Comparison of ENCODE assay signal across 8 cellular contexts in genomic region chr13:30615851-30616311, GRCh38. TPM values are rescaled to one million over a fixed set of nuclear protein-coding genes. Genes with fewer than 3 reads are reported as not detected.
A peak's percentile ranks its signal among the peaks of the same experiment; 100 is the strongest.
DNase-seq lines count a peak whose midpoint lies in the region; ATAC-seq and TF ChIP-seq lines count a peak whose summit lies in the region.

No MANE protein-coding gene starts in this region.

- no peak overlapping the region for H2BK15ac ChIP-seq in neuronal stem cell (ENCODE audit: low read length)

- H3K4me3 Mint-ChIP-seq in activated T-helper 2 cell treated with anti-CD3 and anti-CD28 coated beads, Interferon-gamma antibody, Interleukin-2, Interleukin-4, amounts not matched to agents 10 μg/mL and 5 μg/mL and 100 μg/mL, durations not matched to agents 14 hours and 24 hours and 36 hours (ENCODE audit: low read depth): no peak overlapping the region

- H3K23ac ChIP-seq in neuronal stem cell (ENCODE audit: low read depth, low read length, poor library complexity): no peak overlapping the region

- peak; percentile 47 for DNase-seq in GM12865 (ENCODE audit: low read depth)
- peak; percentile 72 for DNase-seq in NCI-H748 (lab: John Stamatoyannopoulos, UW; ENCODE audit: unreplicated experiment)
- no peak for DNase-seq in effector memory CD4-positive, alpha-beta T cell
- DNase-seq in neuronal stem cell (ENCODE audit: low spot score): no peak
- no peak for DNase-seq in activated CD8-positive, alpha-beta memory T cell treated with anti-CD3 and anti-CD28 coated beads, Interleukin-2, amount 50 U/mL, for 48 hours
- no peak for DNase-seq in activated T-helper 2 cell treated with anti-CD3 and anti-CD28 coated beads, Interferon-gamma antibody, Interleukin-2, Interleukin-4, amounts not matched to agents 10 μg/mL and 5 μg/mL and 100 μg/mL, durations not matched to agents 14 hours and 24 hours and 36 hours (ENCODE audit: low spot score)

- no peaks in the 10 kb centered on the region for H3K27me3 Mint-ChIP-seq in activated T-helper 2 cell treated with anti-CD3 and anti-CD28 coated beads, Interferon-gamma antibody, Interleukin-2, Interleukin-4, amounts not matched to agents 10 μg/mL and 5 μg/mL and 100 μg/mL, durations not matched to agents 14 hours and 24 hours and 36 hours (ENCODE audit: low read depth)

- H3K4me3 ChIP-seq in GM12865 (ENCODE audit: low read depth, low read length) (peak overlapping the region; percentile 81), neuronal stem cell (ENCODE audit: low read length in 2 of 2) (peak overlapping the region in 1 of 2 donors; percentile 74)
- peak overlapping the region; percentile 84 for H3K4me3 ChIP-seq in effector memory CD4-positive, alpha-beta T cell (ENCODE audit: insufficient read depth, low read depth, low read length, poor library complexity, severe bottlenecking)

- intact Hi-C loops in activated T-helper 2 cell treated with anti-CD3 and anti-CD28 coated beads, Interferon-gamma antibody, Interleukin-2, Interleukin-4, amounts not matched to agents 10 μg/mL and 5 μg/mL and 100 μg/mL, durations not matched to agents 14 hours and 24 hours and 36 hours (cut with micrococcal nuclease): loop anchor here (2.0 to 10.0 kb wide), 8 partner anchors 56 to 469 kb away; partner anchors contain the start of gene KATNAL1

- no peaks in the 10 kb centered on the region for H3K9me3 Mint-ChIP-seq in activated T-helper 2 cell treated with anti-CD3 and anti-CD28 coated beads, Interferon-gamma antibody, Interleukin-2, Interleukin-4, amounts not matched to agents 10 μg/mL and 5 μg/mL and 100 μg/mL, durations not matched to agents 14 hours and 24 hours and 36 hours

- H3K9me3 ChIP-seq in effector memory CD4-positive, alpha-beta T cell (ENCODE audit: control insufficient read depth, low read length): no peaks in the 10 kb centered on the region
- H3K9me3 ChIP-seq in neuronal stem cell (replicated peaks in 1 of 2; ENCODE audit: control insufficient read depth in 2 of 2, insufficient read depth in 1 of 2, low read depth in 1 of 2, low read length in 2 of 2): no peaks in the 10 kb centered on the region

- no peaks in the 10 kb centered on the region for H3K79me1 ChIP-seq in neuronal stem cell (ENCODE audit: low read depth, low read length)

- no peak overlapping the region for H2BK12ac ChIP-seq in neuronal stem cell (ENCODE audit: low read length)

- no peak for ATAC-seq in GM21717 (IDR thresholded peaks at IDR 0.05; ENCODE audit: unreplicated experiment)
- no peak for ATAC-seq in esophagus mucosa

- no peak overlapping the region for H2BK120ac ChIP-seq in neuronal stem cell (ENCODE audit: low read depth, low read length)

- H2AFZ ChIP-seq in neuronal stem cell (ENCODE audit: low read length): peak overlapping the region; percentile 78

- no peak overlapping the region for H4K91ac ChIP-seq in neuronal stem cell (ENCODE audit: low read depth, low read length, poor library complexity)

- no peak overlapping the region for H3K14ac ChIP-seq in neuronal stem cell (ENCODE audit: low read length)

- no CpG with 5 or more reads among the region's 7 CpGs for WGBS in neuronal stem cell (ENCODE audit: extremely low coverage in 2 of 2, insufficient read length in 2 of 2, insufficient replicate concordance in 1 of 2), 2 donors

- H4K8ac ChIP-seq in neuronal stem cell (ENCODE audit: low read depth, low read length): no peak overlapping the region

- H3K36me3 Mint-ChIP-seq in activated T-helper 2 cell treated with anti-CD3 and anti-CD28 coated beads, Interferon-gamma antibody, Interleukin-2, Interleukin-4, amounts not matched to agents 10 μg/mL and 5 μg/mL and 100 μg/mL, durations not matched to agents 14 hours and 24 hours and 36 hours (ENCODE audit: low read depth): peaks cover 3% of the 10 kb centered on the region

- peaks cover 20% of the 10 kb centered on the region for H3K4me1 Mint-ChIP-seq in activated T-helper 2 cell treated with anti-CD3 and anti-CD28 coated beads, Interferon-gamma antibody, Interleukin-2, Interleukin-4, amounts not matched to agents 10 μg/mL and 5 μg/mL and 100 μg/mL, durations not matched to agents 14 hours and 24 hours and 36 hours (ENCODE audit: low read depth)

- TF ChIP-seq CTCF in GM12865 (IDR thresholded peaks at IDR 0.05; ENCODE audit: insufficient read depth, low read depth, low read length, missing control alignments): no peak

- H2AK5ac ChIP-seq in neuronal stem cell (ENCODE audit: low read depth, low read length): no peak overlapping the region

- H3K4ac ChIP-seq in neuronal stem cell (ENCODE audit: low read length): no peak overlapping the region

- no peak overlapping the region for H2BK5ac ChIP-seq in neuronal stem cell (ENCODE audit: low read length)

- H3K18ac ChIP-seq in neuronal stem cell (ENCODE audit: low read length): no peak overlapping the region

- H3K4me2 ChIP-seq in neuronal stem cell (ENCODE audit: insufficient read depth, low read length, poor library complexity, severe bottlenecking): no peak overlapping the region

- H3K4me1 ChIP-seq in effector memory CD4-positive, alpha-beta T cell (ENCODE audit: control insufficient read depth, insufficient read depth, low read length, poor library complexity, severe bottlenecking): peaks cover 14% of the 10 kb centered on the region
- H3K4me1 ChIP-seq in neuronal stem cell (ENCODE audit: control insufficient read depth in 2 of 2, insufficient read depth in 1 of 2, low read depth in 1 of 2, low read length in 2 of 2): peaks cover 4 to 21% of the 10 kb centered on the region in 2 donors

- H3K36me3 ChIP-seq in effector memory CD4-positive, alpha-beta T cell (ENCODE audit: control insufficient read depth, insufficient read depth, low read length): no peaks in the 10 kb centered on the region
- H3K36me3 ChIP-seq in neuronal stem cell (replicated peaks in 1 of 2; ENCODE audit: control insufficient read depth in 2 of 2, insufficient read depth in 2 of 2, low read length in 2 of 2): peaks cover 0 to 11% of the 10 kb centered on the region in 2 donors

- no peak overlapping the region for H3K9ac ChIP-seq in neuronal stem cell (ENCODE audit: low read depth, low read length, poor library complexity)

- peak overlapping the region; percentile 95 for H3K27ac ChIP-seq in effector memory CD4-positive, alpha-beta T cell (ENCODE audit: insufficient read depth, low read length, poor library complexity, severe bottlenecking)
- H3K27ac ChIP-seq in neuronal stem cell (replicated peaks; ENCODE audit: low read length): no peak overlapping the region

- H3K27me3 ChIP-seq in effector memory CD4-positive, alpha-beta T cell (replicated peaks; ENCODE audit: control insufficient read depth, insufficient read depth, low read length, poor library complexity, severe bottlenecking): no peaks in the 10 kb centered on the region
- H3K27me3 ChIP-seq in neuronal stem cell (ENCODE audit: control insufficient read depth in 3 of 3, insufficient read depth in 3 of 3, low read depth in 1 of 3, low read length in 3 of 3): no peaks in the 10 kb centered on the region

- H3K27ac Mint-ChIP-seq in activated T-helper 2 cell treated with anti-CD3 and anti-CD28 coated beads, Interferon-gamma antibody, Interleukin-2, Interleukin-4, amounts not matched to agents 10 μg/mL and 5 μg/mL and 100 μg/mL, durations not matched to agents 14 hours and 24 hours and 36 hours: no peak overlapping the region

RNA-seq across cellular contexts. Expression of gene USPL1, which starts 1.8 kb away (rescaled TPM):
- polyA plus RNA-seq in neuronal stem cell (2013, experiment 1 of 2): 15.2 TPM
- 15.3 TPM for polyA plus RNA-seq in neuronal stem cell (2013, experiment 2 of 2)
- total RNA-seq in esophagus mucosa: 5.7 TPM
- 14.0 and 14.3 TPM in 2 replicates for total RNA-seq in activated T-helper 2 cell treated with anti-CD3 and anti-CD28 coated beads, Interferon-gamma antibody, Interleukin-2, Interleukin-4, amounts not matched to agents 10 μg/mL and 5 μg/mL and 100 μg/mL, durations not matched to agents 14 hours and 24 hours and 36 hours

Comparison
In these comparisons a context has a peak if more than half of its experiments do, and no peak if none do; other contexts are left out.
1. DNase-seq: peak in GM12865 (single experiment) and NCI-H748 (single experiment); none in effector memory CD4-positive, alpha-beta T cell (0 of 3), neuronal stem cell (single experiment), activated CD8-positive, alpha-beta memory T cell treated with anti-CD3 and anti-CD28 coated beads, Interleukin-2, amount 50 U/mL, for 48 hours (single experiment) and activated T-helper 2 cell treated with anti-CD3 and anti-CD28 coated beads, Interferon-gamma antibody, Interleukin-2, Interleukin-4, amounts not matched to agents 10 μg/mL and 5 μg/mL and 100 μg/mL, durations not matched to agents 14 hours and 24 hours and 36 hours (single experiment).